13 cellular contexts compared by ENCODE assay signal in genomic region chr9:16653491-16654407, GRCh38.
DNase-seq lines count a peak whose midpoint lies in the region; ATAC-seq, FAIRE-seq and TF ChIP-seq lines count a peak whose summit lies in the region.
"Had no signal": no experiment of that assay in that cellular context is flagged by ENCODE, and none has a peak within 500 bp of the region (broad histone marks: within the 10 kb centered on the region; RNA-seq: fewer than 3 reads in every experiment).

No MANE protein-coding gene starts in this region.

- no peaks in the 10 kb centered on the region for H3K36me3 Mint-ChIP-seq in T-helper 17 cell (ENCODE audit: low read depth)
- H3K36me3 Mint-ChIP-seq: activated naive CD4-positive, alpha-beta T cell treated with anti-CD3 and anti-CD28 coated beads, Interleukin-2, amount 50 U/mL, for 24 hours had no signal

- H3K79me2 ChIP-seq in HepG2 (ENCODE audit: insufficient read depth, low read length), result no peaks in the 10 kb centered on the region

- no peak for TF ChIP-seq POLR2A in HepG2 (IDR thresholded peaks at IDR 0.05; ENCODE audit: insufficient read depth in 1 of 2, low read depth in 2 of 2, low read length in 2 of 2)

- H3K36me3 ChIP-seq in HepG2 (replicated peaks in 1 of 2; ENCODE audit: control insufficient read depth in 1 of 2, insufficient read depth in 2 of 2, low read length in 2 of 2), result no peaks in the 10 kb centered on the region
- H3K36me3 ChIP-seq in tibial artery, result no peaks in the 10 kb centered on the region

- peak overlapping the region; percentile 30; the same call in 1 of the 2 replicates for H3K4me2 ChIP-seq in HepG2 (ENCODE audit: low read depth, low read length)

- CTCF ChIA-PET in HepG2 (lab: Yijun Ruan, JAX; ENCODE audit: low intra/inter-chr PET ratio, low total read pairs), result no interaction called here

- no peaks in the 10 kb centered on the region for H3K4me1 Mint-ChIP-seq in T-helper 17 cell
- H3K4me1 Mint-ChIP-seq: activated naive CD4-positive, alpha-beta T cell treated with anti-CD3 and anti-CD28 coated beads, Interleukin-2, amount 50 U/mL, for 24 hours had no signal

- H4K20me1 ChIP-seq in HepG2 (ENCODE audit: insufficient read depth, low read length), result no peaks in the 10 kb centered on the region

- H3K27me3 ChIP-seq in HepG2 (ENCODE audit: control insufficient read depth in 1 of 2, insufficient read depth in 2 of 2, low read length in 2 of 2), result no peaks in the 10 kb centered on the region
- no peaks in the 10 kb centered on the region for H3K27me3 ChIP-seq in tibial artery

- TF ChIP-seq CTCF in cardiac fibroblast (IDR thresholded peaks at IDR 0.05; ENCODE audit: low read depth, low read length) (no peak), HepG2 (CRISPR knock-in tag; IDR thresholded peaks at IDR 0.05) (no peak), tibial artery (IDR thresholded peaks at IDR 0.05) (no peak)

- H3K9me3 ChIP-seq in HepG2 (ENCODE audit: low read length), result no peaks in the 10 kb centered on the region
- no peaks in the 10 kb centered on the region for H3K9me3 ChIP-seq in tibial artery
- H3K9me3 ChIP-seq in T-helper 17 cell (ENCODE audit: control insufficient read depth, low read length, poor library complexity, severe bottlenecking), result no peaks in the 10 kb centered on the region

- H3K4me3 Mint-ChIP-seq in T-helper 17 cell, result no peak overlapping the region
- H3K4me3 Mint-ChIP-seq: activated naive CD4-positive, alpha-beta T cell treated with anti-CD3 and anti-CD28 coated beads, Interleukin-2, amount 50 U/mL, for 24 hours had no signal

- H3K4me3 ChIP-seq in cardiac fibroblast (replicated peaks in 1 of 2; ENCODE audit: low read depth in 2 of 2, low read length in 2 of 2) (peak overlapping the region in 1 of 2 donors; percentile 38), HepG2 (replicated peaks in 1 of 3; ENCODE audit: insufficient read depth in 1 of 3, low read depth in 2 of 3, low read length in 3 of 3) (no peak overlapping the region), tibial artery (peak overlapping the region; percentile 9 to 13)
- H3K4me3 ChIP-seq: skin epidermis had no signal

- no TSS peak for BruUV-seq in HepG2 (replicated peaks; lab: Mats Ljungman, UMichigan)

- 6% methylated on average over 13 of the region's 13 CpGs for WGBS in HepG2 (ENCODE audit: low lambda C conversion rate)

- FAIRE-seq in HepG2 (lab: Jason Lieb, UNC), result peak; percentile 42

- intact Hi-C loops in HepG2 (cut with micrococcal nuclease; ENCODE audit: unreplicated experiment) (no loop called here), tibial artery (cut with DNase I; ENCODE audit: low total_unique reads) (no loop called here)

- no peak overlapping the region for H3K9ac ChIP-seq in HepG2 (ENCODE audit: insufficient read depth, low read depth, low read length)

- no peak overlapping the region for H2AFZ ChIP-seq in HepG2 (ENCODE audit: low read length)

- TF ChIP-seq EP300 in HepG2 (IDR thresholded peaks at IDR 0.05; ENCODE audit: low read depth in 2 of 2, low read length in 2 of 2) (no peak; a peak in 1 of 4 replicates), HepG2 (CRISPR knock-in tag; IDR thresholded peaks at IDR 0.05; ENCODE audit: borderline replicate concordance) (no peak)

- ATAC-seq in HepG2 (peak; percentile 100), HG02870 (IDR thresholded peaks at IDR 0.05; ENCODE audit: unreplicated experiment) (no peak), T-helper 17 cell (no peak)

- H3K4me1 ChIP-seq in HepG2 (ENCODE audit: insufficient read depth, low read length) (peaks cover 12% of the 10 kb centered on the region; the same call in 1 of the 2 replicates), tibial artery (peaks cover 0 to 7% (median 0%) of the 10 kb centered on the region in 4 donors)

- in situ Hi-C loops in HepG2 (cut with HindIII; ENCODE audit: extremely low pct_ligation_motif_present, low pct_unique_long_range_greater_than_20kb), result no loop called here

- no peaks in the 10 kb centered on the region for H3K27me3 Mint-ChIP-seq in T-helper 17 cell
- H3K27me3 Mint-ChIP-seq: activated naive CD4-positive, alpha-beta T cell treated with anti-CD3 and anti-CD28 coated beads, Interleukin-2, amount 50 U/mL, for 24 hours had no signal

- TF ChIP-seq RAD21 in HepG2 (CRISPR knock-in tag; IDR thresholded peaks at IDR 0.05), result no peak

- H3K27ac Mint-ChIP-seq in T-helper 17 cell, result no peak overlapping the region
- H3K27ac Mint-ChIP-seq: activated naive CD4-positive, alpha-beta T cell treated with anti-CD3 and anti-CD28 coated beads, Interleukin-2, amount 50 U/mL, for 24 hours had no signal

- H3K27ac ChIP-seq in HepG2 (ENCODE audit: extremely low read length, insufficient read depth, low read length) (no peak overlapping the region), tibial artery (no peak overlapping the region)

- POLR2A ChIA-PET in HepG2 (lab: Yijun Ruan, JAX), result no interaction called here

- DNase-seq in NCI-H1092 treated with DMSO at 0.1 percent for 48 hours (lab: John Stamatoyannopoulos, UW), result peak; percentile 88
- peak; percentile 35 to 42 for DNase-seq in cardiac fibroblast (ENCODE audit: low read depth in 2 of 2)
- peak; percentile 42 for DNase-seq in HepG2 (ENCODE audit: low spot score)
- no peak for DNase-seq in tibial artery
- DNase-seq in SIG-M5 (lab: John Stamatoyannopoulos, UW), result no peak
- DNase-seq in NCI-H2081 (lab: John Stamatoyannopoulos, UW), result no peak
- no peak for DNase-seq in T-helper 17 cell
- DNase-seq: foreskin melanocyte, Karpas-422, T-helper 1 cell had no signal

TF ChIP-seq in HepG2, 621 proteins besides CTCF, POLR2A, EP300 and RAD21 (continues in another document):
- TF ChIP-seq ZNF800 (CRISPR knock-in tag; IDR thresholded peaks at IDR 0.05) (no peak), ZNF7 (CRISPR knock-in tag; IDR thresholded peaks at IDR 0.05) (no peak), ZNF331 (CRISPR knock-in tag; IDR thresholded peaks at IDR 0.05) (peak; percentile 37; the same call in 1 of the 2 replicates), SKI (IDR thresholded peaks at IDR 0.05; ENCODE audit: partially characterized antibody) (peak; percentile 72), TFDP2 (CRISPR knock-in tag; IDR thresholded peaks at IDR 0.05) (no peak), ZNF704 (CRISPR knock-in tag; IDR thresholded peaks at IDR 0.05; ENCODE audit: borderline replicate concordance) (no peak), RNF2 (conservative IDR thresholded peaks at IDR 0.05; ENCODE audit: low read depth) (no peak), POGZ (CRISPR knock-in tag; IDR thresholded peaks at IDR 0.05) (no peak), PCBP1 (IDR thresholded peaks at IDR 0.05; ENCODE audit: borderline replicate concordance, low read depth, low read length) (no peak), ZNF556 (CRISPR knock-in tag; IDR thresholded peaks at IDR 0.05; ENCODE audit: borderline replicate concordance) (no peak), SNAPC2 (CRISPR knock-in tag; IDR thresholded peaks at IDR 0.05) (no peak), ARNT (IDR thresholded peaks at IDR 0.05) (no peak), MAZ (IDR thresholded peaks at IDR 0.05; ENCODE audit: borderline replicate concordance, low read depth, low read length) (no peak), MAZ (CRISPR knock-in tag; IDR thresholded peaks at IDR 0.05; ENCODE audit: low read depth) (no peak)

Comparison
In these comparisons a context has a peak if more than half of its experiments do, and no peak if none do; other contexts are left out.
1. DNase-seq: peak in NCI-H1092 treated with DMSO at 0.1 percent for 48 hours (single experiment), cardiac fibroblast (2 of 2) and HepG2 (single experiment); none in tibial artery (0 of 2), SIG-M5 (single experiment), NCI-H2081 (0 of 2) and T-helper 17 cell (0 of 3).
2. H3K4me3 ChIP-seq: peak in tibial artery (2 of 2); none in HepG2 (0 of 3).